9 cellular contexts compared by ENCODE assay signal in the genomic region with DNA sequence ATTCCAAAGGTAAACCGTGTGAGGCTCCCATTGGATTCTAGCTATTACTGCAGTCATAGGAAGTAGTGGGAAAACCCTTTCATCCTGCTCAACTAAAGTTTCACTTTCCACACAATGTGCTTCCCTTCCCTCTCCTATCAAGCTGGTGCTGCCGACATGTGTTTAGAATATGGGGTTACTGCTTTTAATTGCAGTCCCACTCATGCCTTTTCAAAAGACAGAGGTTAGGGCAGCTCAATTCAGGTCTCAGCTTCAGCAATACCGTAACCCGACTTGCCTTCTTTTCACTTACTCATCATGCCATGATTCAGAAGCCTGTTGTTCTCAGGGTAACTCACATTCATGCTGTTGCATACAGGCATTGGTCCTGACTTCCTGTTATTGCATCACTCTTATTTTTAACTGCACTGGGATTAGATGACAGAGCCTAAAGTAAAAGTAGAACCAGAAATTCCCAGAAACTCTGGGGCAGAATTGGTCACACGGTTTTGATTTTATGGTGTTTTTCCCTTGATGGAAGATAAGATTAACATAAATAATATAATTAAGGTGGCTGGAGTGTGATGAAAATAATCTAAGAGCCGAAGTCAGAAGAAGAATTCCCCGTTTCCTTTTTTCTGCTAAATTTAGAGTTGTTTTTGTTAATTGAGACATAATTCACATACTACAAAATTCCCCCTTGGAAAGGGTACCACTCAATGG. TPM values are rescaled to one million over a fixed set of nuclear protein-coding genes. Genes with fewer than 3 reads are reported as not detected.
DNase-seq lines count a peak whose midpoint lies in the region; ATAC-seq and TF ChIP-seq lines count a peak whose summit lies in the region.
"Had no signal": no experiment of that assay in that cellular context is flagged by ENCODE, and none has a peak within 500 bp of the region (broad histone marks: within the 10 kb centered on the region; RNA-seq: fewer than 3 reads in every experiment).

No MANE protein-coding gene starts in this region.

- H3K4me3 ChIP-seq in epithelial cell of proximal tubule (ENCODE audit: low read depth, low read length) = no peak overlapping the region
- H3K4me3 ChIP-seq: cardiac muscle cell had no signal

- no peak for TF ChIP-seq CTCF in epithelial cell of proximal tubule (conservative IDR thresholded peaks at IDR 0.05; ENCODE audit: low read depth, low read length)
- TF ChIP-seq CTCF in omental fat pad (IDR thresholded peaks at IDR 0.05) = no peak

- ATAC-seq in Right ventricle myocardium inferior = peak; percentile 69
- peak; percentile 84 for ATAC-seq in omental fat pad (ENCODE audit: low FRiP score)
- no peak for ATAC-seq in GM21737 (IDR thresholded peaks at IDR 0.05; ENCODE audit: unreplicated experiment)
- no peak for ATAC-seq in HG03196 (IDR thresholded peaks at IDR 0.05; ENCODE audit: unreplicated experiment)
- no peak for ATAC-seq in GM21360 (IDR thresholded peaks at IDR 0.05; ENCODE audit: unreplicated experiment)

- intact Hi-C loops in Right ventricle myocardium inferior (cut with DNase I) (no loop called here), cardiac septum (cut with DNase I) (loop anchor here (2.0 kb wide), 1 partner anchor 43 kb away; no protein-coding TSS in a partner anchor)

- no peak for DNase-seq in Right ventricle myocardium inferior (ENCODE audit: missing footprints)
- DNase-seq in cardiac septum (ENCODE audit: low spot score) = no peak
- DNase-seq in SKM-1 treated with dmso at 0.1 percent for 144 hours (lab: John Stamatoyannopoulos, UW; ENCODE audit: unreplicated experiment) = peak; percentile 69
- peak; percentile 98 for DNase-seq in epithelial cell of proximal tubule (ENCODE audit: low read depth)
- DNase-seq in omental fat pad (ENCODE audit: low spot score) = no peak

RNA-seq across cellular contexts. Expression of a gene that starts 45.7 kb away (rescaled TPM):
- total RNA-seq in Right ventricle myocardium inferior = 2.5 TPM
- 1.7 TPM for total RNA-seq in cardiac septum
- total RNA-seq in epithelial cell of proximal tubule = 0.07 and 0.12 TPM in 2 replicates
- 10 to 100 TPM in 3 of 4 donors, 1 to 10 TPM in 1; 1.9 to 21.1 (median 15.3) TPM for total RNA-seq in omental fat pad

RNA-seq across cellular contexts. Expression of a gene that starts 52.6 kb away (rescaled TPM):
- not detected for total RNA-seq in Right ventricle myocardium inferior
- total RNA-seq in cardiac septum = 0.05 TPM
- total RNA-seq in epithelial cell of proximal tubule = 0.07 and 0.35 TPM in 2 replicates
- under 1 TPM in 2 of 4 donors, not detected in 2; 0.09 to 0.60 TPM for total RNA-seq in omental fat pad
- total RNA-seq: cardiac muscle cell had no signal

RNA-seq across cellular contexts. Expression of a gene that starts 59.1 kb away (rescaled TPM):
- total RNA-seq in Right ventricle myocardium inferior = 34.5 TPM
- 35.2 TPM for total RNA-seq in cardiac septum
- total RNA-seq in epithelial cell of proximal tubule = 14.7 and 30.2 TPM in 2 replicates
- 100 to 1,000 TPM in 1 of 4 donors, 10 to 100 TPM in 3; 61.6 to 144 (median 75.8) TPM for total RNA-seq in omental fat pad

Comparison
In these comparisons a context has a peak if more than half of its experiments do, and no peak if none do; other contexts are left out.
1. ATAC-seq: peak in Right ventricle myocardium inferior (single experiment) and omental fat pad (single experiment); none in GM21737 (single experiment), HG03196 (single experiment) and GM21360 (single experiment).
2. DNase-seq: peak in SKM-1 treated with dmso at 0.1 percent for 144 hours (single experiment) and epithelial cell of proximal tubule (single experiment); none in Right ventricle myocardium inferior (single experiment), cardiac septum (single experiment) and omental fat pad (single experiment).